Comparison of ENCODE assay signal across 27 cellular contexts in the genomic region with DNA sequence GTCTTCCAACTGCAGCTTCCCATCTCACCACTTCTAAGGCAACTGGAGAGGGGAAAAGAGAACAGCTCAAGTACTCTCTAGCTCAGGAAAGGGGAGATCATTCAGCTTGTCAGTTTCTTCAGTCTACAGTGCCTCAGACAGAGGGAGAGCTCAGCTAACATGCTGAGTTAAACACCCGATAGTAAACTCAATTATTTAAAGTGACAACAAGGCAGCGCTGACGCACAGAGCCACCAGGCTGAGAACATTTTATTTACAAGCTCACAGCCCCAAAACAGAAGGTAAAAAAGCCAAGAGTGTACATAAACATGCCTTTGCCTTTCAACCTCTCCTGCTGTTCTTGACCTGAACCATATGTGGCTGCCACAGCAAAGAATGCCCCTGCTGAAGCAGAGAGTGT. TPM values are rescaled to one million over a fixed set of nuclear protein-coding genes. Genes with fewer than 3 reads are reported as not detected.
"Had no signal": no experiment of that assay in that cellular context is flagged by ENCODE, and none has a peak within 500 bp of the region (broad histone marks: within the 10 kb centered on the region; RNA-seq: fewer than 3 reads in every experiment).

No MANE protein-coding gene starts in this region.

- DNase-seq: activated B cell treated with CpG ODN at 0.5 μM for 24 hours; activated CD4-positive, alpha-beta T cell treated with anti-CD3 and anti-CD28 coated beads for 48 hours; activated CD8-positive, alpha-beta memory T cell treated with anti-CD3 and anti-CD28 coated beads, Interleukin-2, amount 50 U/mL, for 4 hours; activated CD8-positive, alpha-beta T cell treated with anti-CD3 and anti-CD28 coated beads for 36 hours; activated naive CD8-positive, alpha-beta T cell treated with anti-CD3 and anti-CD28 coated beads for 36 hours; amygdala; body of pancreas; caudate nucleus; colonic mucosa; effector CD4-positive, alpha-beta T cell; gastrocnemius medialis; heart right ventricle; left colon; lower lobe of right lung; midbrain; ovary; stimulated activated CD4-positive, alpha-beta T cell treated with anti-CD3 and anti-CD28 coated beads, Interleukin-1b, Interleukin-23, amount 100 ng/mL, for 48 hours; stomach; T-helper 17 cell; testis; upper lobe of right lung had no signal

- H3K4me3 ChIP-seq: body of pancreas, colonic mucosa, gastrocnemius medialis, heart right ventricle, lower lobe of right lung, ovary, stomach, testis, upper lobe of right lung had no signal

- H3K27me3 ChIP-seq: body of pancreas, colonic mucosa, gastrocnemius medialis, heart right ventricle, ovary, stomach, testis, upper lobe of right lung had no signal

- H3K9me3 ChIP-seq: body of pancreas, colonic mucosa, gastrocnemius medialis, lower lobe of right lung, ovary, stomach, testis, upper lobe of right lung had no signal

- H3K27ac ChIP-seq: body of pancreas, colonic mucosa, gastrocnemius medialis, heart right ventricle, lower lobe of right lung, ovary, stomach, testis, upper lobe of right lung had no signal

- H3K9me3 Mint-ChIP-seq: activated B cell treated with CpG ODN at 0.5 μM for 24 hours; activated naive CD8-positive, alpha-beta T cell treated with anti-CD3 and anti-CD28 coated beads for 36 hours; neural crest cell had no signal

- ATAC-seq: activated CD8-positive, alpha-beta T cell treated with anti-CD3 and anti-CD28 coated beads for 36 hours; body of pancreas; gastrocnemius medialis; heart right ventricle; left colon; lower lobe of right lung; sciatic nerve; T-helper 17 cell; upper lobe of right lung had no signal

- H3K27ac Mint-ChIP-seq: activated B cell treated with CpG ODN at 0.5 μM for 24 hours; activated CD8-positive, alpha-beta T cell treated with anti-CD3 and anti-CD28 coated beads for 36 hours; activated naive CD8-positive, alpha-beta T cell treated with anti-CD3 and anti-CD28 coated beads for 36 hours; T-helper 17 cell had no signal

- FAIRE-seq: TTC549 had no signal

- H3K4me1 ChIP-seq: colonic mucosa, gastrocnemius medialis, lower lobe of right lung, stomach, testis, upper lobe of right lung had no signal

- H3K4me1 Mint-ChIP-seq: neural crest cell had no signal

- H3K27me3 Mint-ChIP-seq: activated B cell treated with CpG ODN at 0.5 μM for 24 hours; activated CD8-positive, alpha-beta T cell treated with anti-CD3 and anti-CD28 coated beads for 36 hours; activated naive CD8-positive, alpha-beta T cell treated with anti-CD3 and anti-CD28 coated beads for 36 hours; T-helper 17 cell had no signal

- H3K4me3 Mint-ChIP-seq: activated B cell treated with CpG ODN at 0.5 μM for 24 hours; activated CD8-positive, alpha-beta T cell treated with anti-CD3 and anti-CD28 coated beads for 36 hours; activated naive CD8-positive, alpha-beta T cell treated with anti-CD3 and anti-CD28 coated beads for 36 hours; neural crest cell; T-helper 17 cell had no signal

RNA-seq across cellular contexts. Expression of a gene that starts 10.1 kb away (rescaled TPM):
- total RNA-seq: neural crest cell had no signal

RNA-seq across cellular contexts. Expression of a gene that starts 23.6 kb away (rescaled TPM):
- total RNA-seq: gastrocnemius medialis, neural crest cell had no signal

RNA-seq across cellular contexts. Expression of a gene that starts 54.7 kb away (rescaled TPM):
- total RNA-seq: activated B cell treated with CpG ODN at 0.5 μM for 24 hours; activated CD8-positive, alpha-beta T cell treated with anti-CD3 and anti-CD28 coated beads for 36 hours; activated naive CD8-positive, alpha-beta T cell treated with anti-CD3 and anti-CD28 coated beads for 36 hours; body of pancreas; colonic mucosa; fibroblast of lung; gastrocnemius medialis; heart right ventricle; left colon; lower lobe of right lung; myocyte; neural crest cell; ovary; pulmonary artery endothelial cell; sciatic nerve; stomach; T-helper 17 cell; upper lobe of right lung had no signal
- polyA plus RNA-seq: fibroblast of lung, heart right ventricle, ovary, stomach had no signal
